In the genomic region with DNA sequence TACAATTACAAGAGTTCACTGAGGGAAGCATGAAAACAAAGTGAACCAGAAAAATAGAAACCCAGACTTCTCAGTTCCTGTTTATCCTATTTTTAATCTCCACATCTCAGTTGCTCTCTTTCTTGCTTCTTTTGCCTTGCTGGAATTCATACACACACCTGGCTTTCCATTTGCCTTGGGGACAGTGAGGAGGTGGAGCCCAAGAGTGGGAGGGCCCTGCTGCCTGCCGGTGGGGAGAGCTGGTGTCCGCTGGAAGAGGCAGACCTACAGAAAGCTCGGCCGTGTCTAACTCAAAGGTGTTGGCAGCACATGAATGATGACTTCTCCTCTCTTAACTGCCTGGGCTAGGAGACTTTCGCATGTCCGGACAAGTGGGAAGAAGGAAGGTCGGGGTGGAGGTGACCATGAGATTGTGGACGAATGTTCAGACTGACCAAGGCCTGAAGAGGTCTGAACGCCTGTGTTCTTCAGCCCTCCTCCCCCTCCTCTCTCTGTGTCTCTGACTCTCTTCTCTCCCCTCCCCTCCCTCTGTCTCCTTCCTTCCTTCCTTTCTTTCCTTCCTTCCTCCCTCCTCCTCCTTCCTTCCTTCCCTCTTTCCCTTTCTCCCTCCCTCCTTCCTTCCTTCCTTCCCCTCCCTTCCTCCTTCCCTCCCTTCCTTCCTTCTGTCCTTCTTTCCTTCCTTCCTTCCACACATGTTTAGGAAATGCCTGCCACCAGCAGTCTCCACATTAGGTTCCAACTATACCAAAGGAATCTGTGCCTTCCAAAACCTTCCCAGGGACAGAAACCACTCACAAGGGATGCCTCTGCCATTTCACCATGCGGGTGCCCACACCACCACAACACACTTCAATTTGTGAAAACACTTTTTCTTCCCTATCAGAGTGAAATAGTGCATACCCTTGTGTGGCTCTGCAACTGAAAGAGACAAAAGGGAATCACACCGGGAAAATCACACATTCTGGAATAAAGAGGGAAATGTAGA, we compare ENCODE assay signal across 1 cellular context.
TF ChIP-seq lines count a peak whose summit lies in the region.

No MANE protein-coding gene starts in this region.

TF ChIP-seq in K562, 482 proteins besides CTCF, POLR2A, EP300 and RAD21 (continued from another document and continues in another):
- TF ChIP-seq, protein P1, sequence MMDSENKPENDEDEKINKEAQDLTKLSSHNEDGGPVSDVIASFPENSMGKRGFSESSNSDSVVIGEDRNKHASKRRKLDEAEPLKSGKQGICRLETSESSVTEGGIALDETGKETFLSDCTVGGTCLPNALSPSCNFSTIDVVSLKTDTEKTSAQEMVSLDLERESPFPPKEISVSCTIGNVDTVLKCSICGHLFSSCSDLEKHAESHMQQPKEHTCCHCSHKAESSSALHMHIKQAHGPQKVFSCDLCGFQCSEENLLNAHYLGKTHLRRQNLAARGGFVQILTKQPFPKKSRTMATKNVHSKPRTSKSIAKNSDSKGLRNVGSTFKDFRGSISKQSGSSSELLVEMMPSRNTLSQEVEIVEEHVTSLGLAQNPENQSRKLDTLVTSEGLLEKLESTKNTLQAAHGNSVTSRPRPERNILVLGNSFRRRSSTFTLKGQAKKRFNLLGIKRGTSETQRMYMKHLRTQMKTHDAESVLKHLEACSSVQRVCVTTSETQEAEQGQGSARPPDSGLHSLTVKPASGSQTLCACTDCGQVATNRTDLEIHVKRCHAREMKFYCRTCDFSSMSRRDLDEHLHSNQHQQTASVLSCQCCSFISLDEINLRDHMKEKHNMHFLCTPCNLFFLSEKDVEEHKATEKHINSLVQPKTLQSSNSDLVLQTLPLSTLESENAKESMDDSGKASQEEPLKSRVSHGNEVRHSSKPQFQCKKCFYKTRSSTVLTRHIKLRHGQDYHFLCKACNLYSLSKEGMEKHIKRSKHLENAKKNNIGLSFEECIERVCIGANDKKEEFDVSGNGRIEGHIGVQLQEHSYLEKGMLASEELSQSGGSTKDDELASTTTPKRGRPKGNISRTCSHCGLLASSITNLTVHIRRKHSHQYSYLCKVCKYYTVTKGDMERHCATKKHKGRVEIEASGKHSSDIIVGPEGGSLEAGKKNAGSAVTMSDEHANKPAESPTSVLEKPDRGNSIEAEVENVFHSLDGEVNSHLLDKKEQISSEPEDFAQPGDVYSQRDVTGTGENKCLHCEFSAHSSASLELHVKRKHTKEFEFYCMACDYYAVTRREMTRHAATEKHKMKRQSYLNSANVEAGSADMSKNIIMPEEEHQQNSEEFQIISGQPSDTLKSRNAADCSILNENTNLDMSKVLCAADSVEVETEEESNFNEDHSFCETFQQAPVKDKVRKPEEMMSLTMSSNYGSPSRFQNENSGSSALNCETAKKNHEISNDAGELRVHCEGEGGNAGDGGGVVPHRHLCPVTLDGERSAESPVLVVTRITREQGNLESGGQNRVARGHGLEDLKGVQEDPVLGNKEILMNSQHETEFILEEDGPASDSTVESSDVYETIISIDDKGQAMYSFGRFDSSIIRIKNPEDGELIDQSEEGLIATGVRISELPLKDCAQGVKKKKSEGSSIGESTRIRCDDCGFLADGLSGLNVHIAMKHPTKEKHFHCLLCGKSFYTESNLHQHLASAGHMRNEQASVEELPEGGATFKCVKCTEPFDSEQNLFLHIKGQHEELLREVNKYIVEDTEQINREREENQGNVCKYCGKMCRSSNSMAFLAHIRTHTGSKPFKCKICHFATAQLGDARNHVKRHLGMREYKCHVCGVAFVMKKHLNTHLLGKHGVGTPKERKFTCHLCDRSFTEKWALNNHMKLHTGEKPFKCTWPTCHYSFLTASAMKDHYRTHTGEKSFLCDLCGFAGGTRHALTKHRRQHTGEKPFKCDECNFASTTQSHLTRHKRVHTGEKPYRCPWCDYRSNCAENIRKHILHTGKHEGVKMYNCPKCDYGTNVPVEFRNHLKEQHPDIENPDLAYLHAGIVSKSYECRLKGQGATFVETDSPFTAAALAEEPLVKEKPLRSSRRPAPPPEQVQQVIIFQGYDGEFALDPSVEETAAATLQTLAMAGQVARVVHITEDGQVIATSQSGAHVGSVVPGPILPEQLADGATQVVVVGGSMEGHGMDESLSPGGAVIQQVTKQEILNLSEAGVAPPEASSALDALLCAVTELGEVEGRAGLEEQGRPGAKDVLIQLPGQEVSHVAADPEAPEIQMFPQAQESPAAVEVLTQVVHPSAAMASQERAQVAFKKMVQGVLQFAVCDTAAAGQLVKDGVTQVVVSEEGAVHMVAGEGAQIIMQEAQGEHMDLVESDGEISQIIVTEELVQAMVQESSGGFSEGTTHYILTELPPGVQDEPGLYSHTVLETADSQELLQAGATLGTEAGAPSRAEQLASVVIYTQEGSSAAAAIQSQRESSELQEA (IDR thresholded peaks at IDR 0.05; ENCODE audit: low read depth): peak; percentile 43; the same call in 1 of the 2 replicates
- TF ChIP-seq NCOA6 (IDR thresholded peaks at IDR 0.05): no peak
- TF ChIP-seq, protein P2, sequence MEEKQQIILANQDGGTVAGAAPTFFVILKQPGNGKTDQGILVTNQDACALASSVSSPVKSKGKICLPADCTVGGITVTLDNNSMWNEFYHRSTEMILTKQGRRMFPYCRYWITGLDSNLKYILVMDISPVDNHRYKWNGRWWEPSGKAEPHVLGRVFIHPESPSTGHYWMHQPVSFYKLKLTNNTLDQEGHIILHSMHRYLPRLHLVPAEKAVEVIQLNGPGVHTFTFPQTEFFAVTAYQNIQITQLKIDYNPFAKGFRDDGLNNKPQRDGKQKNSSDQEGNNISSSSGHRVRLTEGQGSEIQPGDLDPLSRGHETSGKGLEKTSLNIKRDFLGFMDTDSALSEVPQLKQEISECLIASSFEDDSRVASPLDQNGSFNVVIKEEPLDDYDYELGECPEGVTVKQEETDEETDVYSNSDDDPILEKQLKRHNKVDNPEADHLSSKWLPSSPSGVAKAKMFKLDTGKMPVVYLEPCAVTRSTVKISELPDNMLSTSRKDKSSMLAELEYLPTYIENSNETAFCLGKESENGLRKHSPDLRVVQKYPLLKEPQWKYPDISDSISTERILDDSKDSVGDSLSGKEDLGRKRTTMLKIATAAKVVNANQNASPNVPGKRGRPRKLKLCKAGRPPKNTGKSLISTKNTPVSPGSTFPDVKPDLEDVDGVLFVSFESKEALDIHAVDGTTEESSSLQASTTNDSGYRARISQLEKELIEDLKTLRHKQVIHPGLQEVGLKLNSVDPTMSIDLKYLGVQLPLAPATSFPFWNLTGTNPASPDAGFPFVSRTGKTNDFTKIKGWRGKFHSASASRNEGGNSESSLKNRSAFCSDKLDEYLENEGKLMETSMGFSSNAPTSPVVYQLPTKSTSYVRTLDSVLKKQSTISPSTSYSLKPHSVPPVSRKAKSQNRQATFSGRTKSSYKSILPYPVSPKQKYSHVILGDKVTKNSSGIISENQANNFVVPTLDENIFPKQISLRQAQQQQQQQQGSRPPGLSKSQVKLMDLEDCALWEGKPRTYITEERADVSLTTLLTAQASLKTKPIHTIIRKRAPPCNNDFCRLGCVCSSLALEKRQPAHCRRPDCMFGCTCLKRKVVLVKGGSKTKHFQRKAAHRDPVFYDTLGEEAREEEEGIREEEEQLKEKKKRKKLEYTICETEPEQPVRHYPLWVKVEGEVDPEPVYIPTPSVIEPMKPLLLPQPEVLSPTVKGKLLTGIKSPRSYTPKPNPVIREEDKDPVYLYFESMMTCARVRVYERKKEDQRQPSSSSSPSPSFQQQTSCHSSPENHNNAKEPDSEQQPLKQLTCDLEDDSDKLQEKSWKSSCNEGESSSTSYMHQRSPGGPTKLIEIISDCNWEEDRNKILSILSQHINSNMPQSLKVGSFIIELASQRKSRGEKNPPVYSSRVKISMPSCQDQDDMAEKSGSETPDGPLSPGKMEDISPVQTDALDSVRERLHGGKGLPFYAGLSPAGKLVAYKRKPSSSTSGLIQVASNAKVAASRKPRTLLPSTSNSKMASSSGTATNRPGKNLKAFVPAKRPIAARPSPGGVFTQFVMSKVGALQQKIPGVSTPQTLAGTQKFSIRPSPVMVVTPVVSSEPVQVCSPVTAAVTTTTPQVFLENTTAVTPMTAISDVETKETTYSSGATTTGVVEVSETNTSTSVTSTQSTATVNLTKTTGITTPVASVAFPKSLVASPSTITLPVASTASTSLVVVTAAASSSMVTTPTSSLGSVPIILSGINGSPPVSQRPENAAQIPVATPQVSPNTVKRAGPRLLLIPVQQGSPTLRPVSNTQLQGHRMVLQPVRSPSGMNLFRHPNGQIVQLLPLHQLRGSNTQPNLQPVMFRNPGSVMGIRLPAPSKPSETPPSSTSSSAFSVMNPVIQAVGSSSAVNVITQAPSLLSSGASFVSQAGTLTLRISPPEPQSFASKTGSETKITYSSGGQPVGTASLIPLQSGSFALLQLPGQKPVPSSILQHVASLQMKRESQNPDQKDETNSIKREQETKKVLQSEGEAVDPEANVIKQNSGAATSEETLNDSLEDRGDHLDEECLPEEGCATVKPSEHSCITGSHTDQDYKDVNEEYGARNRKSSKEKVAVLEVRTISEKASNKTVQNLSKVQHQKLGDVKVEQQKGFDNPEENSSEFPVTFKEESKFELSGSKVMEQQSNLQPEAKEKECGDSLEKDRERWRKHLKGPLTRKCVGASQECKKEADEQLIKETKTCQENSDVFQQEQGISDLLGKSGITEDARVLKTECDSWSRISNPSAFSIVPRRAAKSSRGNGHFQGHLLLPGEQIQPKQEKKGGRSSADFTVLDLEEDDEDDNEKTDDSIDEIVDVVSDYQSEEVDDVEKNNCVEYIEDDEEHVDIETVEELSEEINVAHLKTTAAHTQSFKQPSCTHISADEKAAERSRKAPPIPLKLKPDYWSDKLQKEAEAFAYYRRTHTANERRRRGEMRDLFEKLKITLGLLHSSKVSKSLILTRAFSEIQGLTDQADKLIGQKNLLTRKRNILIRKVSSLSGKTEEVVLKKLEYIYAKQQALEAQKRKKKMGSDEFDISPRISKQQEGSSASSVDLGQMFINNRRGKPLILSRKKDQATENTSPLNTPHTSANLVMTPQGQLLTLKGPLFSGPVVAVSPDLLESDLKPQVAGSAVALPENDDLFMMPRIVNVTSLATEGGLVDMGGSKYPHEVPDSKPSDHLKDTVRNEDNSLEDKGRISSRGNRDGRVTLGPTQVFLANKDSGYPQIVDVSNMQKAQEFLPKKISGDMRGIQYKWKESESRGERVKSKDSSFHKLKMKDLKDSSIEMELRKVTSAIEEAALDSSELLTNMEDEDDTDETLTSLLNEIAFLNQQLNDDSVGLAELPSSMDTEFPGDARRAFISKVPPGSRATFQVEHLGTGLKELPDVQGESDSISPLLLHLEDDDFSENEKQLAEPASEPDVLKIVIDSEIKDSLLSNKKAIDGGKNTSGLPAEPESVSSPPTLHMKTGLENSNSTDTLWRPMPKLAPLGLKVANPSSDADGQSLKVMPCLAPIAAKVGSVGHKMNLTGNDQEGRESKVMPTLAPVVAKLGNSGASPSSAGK (IDR thresholded peaks at IDR 0.05): peak; percentile 17; the same call in 1 of the 2 replicates
- TF ChIP-seq ZNF224 (CRISPR knock-in tag; IDR thresholded peaks at IDR 0.05): no peak
- TF ChIP-seq, protein P3, sequence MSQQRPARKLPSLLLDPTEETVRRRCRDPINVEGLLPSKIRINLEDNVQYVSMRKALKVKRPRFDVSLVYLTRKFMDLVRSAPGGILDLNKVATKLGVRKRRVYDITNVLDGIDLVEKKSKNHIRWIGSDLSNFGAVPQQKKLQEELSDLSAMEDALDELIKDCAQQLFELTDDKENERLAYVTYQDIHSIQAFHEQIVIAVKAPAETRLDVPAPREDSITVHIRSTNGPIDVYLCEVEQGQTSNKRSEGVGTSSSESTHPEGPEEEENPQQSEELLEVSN (IDR thresholded peaks at IDR 0.05; ENCODE audit: borderline replicate concordance in 1 of 2, extremely low read depth in 1 of 2, insufficient read depth in 1 of 2, insufficient read length in 1 of 2, low read depth in 1 of 2, low read length in 1 of 2, poor library complexity in 1 of 2, severe bottlenecking in 1 of 2): peak; percentile 29 to 36
- no peak for TF ChIP-seq ZNF212 (CRISPR knock-in tag; IDR thresholded peaks at IDR 0.05)
- peak; percentile 41; the same call in 1 of the 2 replicates for TF ChIP-seq MYBL2 (IDR thresholded peaks at IDR 0.05; ENCODE audit: low read depth)
- no peak for TF ChIP-seq MYBL2 (CRISPR knock-in tag; IDR thresholded peaks at IDR 0.05; ENCODE audit: borderline replicate concordance)
- TF ChIP-seq SNRNP70 (optimal IDR thresholded peaks at IDR 0.05; ENCODE audit: low read depth, low read length): no peak
- no peak for TF ChIP-seq HDAC8 (tag; IDR thresholded peaks at IDR 0.05)
- no peak for TF ChIP-seq NFE2 (IDR thresholded peaks at IDR 0.05; ENCODE audit: low read depth)
- TF ChIP-seq GTF2E2 (tag; IDR thresholded peaks at IDR 0.05): no peak
- TF ChIP-seq, protein P4, sequence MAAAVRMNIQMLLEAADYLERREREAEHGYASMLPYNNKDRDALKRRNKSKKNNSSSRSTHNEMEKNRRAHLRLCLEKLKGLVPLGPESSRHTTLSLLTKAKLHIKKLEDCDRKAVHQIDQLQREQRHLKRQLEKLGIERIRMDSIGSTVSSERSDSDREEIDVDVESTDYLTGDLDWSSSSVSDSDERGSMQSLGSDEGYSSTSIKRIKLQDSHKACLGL (CRISPR knock-in tag; IDR thresholded peaks at IDR 0.05; ENCODE audit: borderline replicate concordance, poor library complexity, severe bottlenecking): no peak
- TF ChIP-seq IFI16 (CRISPR knock-in tag; IDR thresholded peaks at IDR 0.05): no peak
- TF ChIP-seq MYNN (IDR thresholded peaks at IDR 0.05): no peak
- TF ChIP-seq MYNN (CRISPR knock-in tag; IDR thresholded peaks at IDR 0.05): no peak
- TF ChIP-seq ARHGAP35 (IDR thresholded peaks at IDR 0.05; ENCODE audit: partially characterized antibody): peak; percentile 71
- TF ChIP-seq AFF1 (IDR thresholded peaks at IDR 0.05; ENCODE audit: low read depth in 1 of 2, partially characterized antibody in 2 of 2): peak in 1 of 2 experiments; percentile 32
- TF ChIP-seq DPF2 (IDR thresholded peaks at IDR 0.05): peak; percentile 67; the same call in 1 of the 2 replicates
- no peak for TF ChIP-seq NFYB (IDR thresholded peaks at IDR 0.05; ENCODE audit: extremely low read depth, insufficient read length)
